In the genomic region with DNA sequence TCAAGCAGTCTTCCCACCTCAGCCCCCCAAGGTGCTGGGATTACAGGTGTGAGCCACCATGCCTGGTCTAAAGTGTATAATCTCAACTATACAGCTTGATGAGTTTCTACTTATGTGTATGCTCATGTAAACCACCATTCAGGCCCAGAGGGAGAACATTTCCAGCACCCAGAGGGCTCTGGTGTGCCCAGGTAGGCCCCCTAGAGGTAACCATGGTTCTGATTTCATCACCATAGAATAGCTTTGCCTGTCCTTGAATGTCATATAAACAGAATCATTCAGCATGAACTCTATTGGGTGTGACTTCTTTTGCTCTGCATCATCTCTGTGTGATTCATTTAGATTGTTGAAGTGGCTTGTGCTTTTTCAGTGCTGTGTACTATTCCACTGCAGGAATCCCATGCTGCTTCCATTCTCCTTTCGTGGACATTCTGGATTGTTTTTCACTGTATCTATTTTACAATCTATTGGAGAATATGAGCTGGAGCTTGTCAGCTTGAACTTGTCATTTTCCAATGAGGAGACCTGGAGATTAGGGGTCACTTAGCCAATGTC, we compare ENCODE assay signal across 2 cellular contexts.
TF ChIP-seq lines count a peak whose summit lies in the region.

No MANE protein-coding gene starts in this region.

TF ChIP-seq in HCT116, 20 proteins besides CTCF, POLR2A, EP300 and RAD21:
- TF ChIP-seq CEBPB (IDR thresholded peaks at IDR 0.05; ENCODE audit: low read depth) (0 out of 2 replicates have a peak, but pooled peaks have one; percentile 15), SRF (IDR thresholded peaks at IDR 0.05; ENCODE audit: low read depth) (no peak), CBX3 (IDR thresholded peaks at IDR 0.05; ENCODE audit: low read depth) (0 out of 2 replicates have a peak, but pooled peaks have one; percentile 12)
TF ChIP-seq in HCT116: peak in this region for 2.

TF ChIP-seq in K562, 482 proteins besides CTCF, POLR2A, EP300 and RAD21:
- TF ChIP-seq BCOR (IDR thresholded peaks at IDR 0.05): peak; percentile 37; the same call in 1 of the 2 replicates
- no peak for TF ChIP-seq PKNOX1 (IDR thresholded peaks at IDR 0.05)
- TF ChIP-seq CBFA2T2 (conservative IDR thresholded peaks at IDR 0.05): no peak
- no peak for TF ChIP-seq ZNF232 (CRISPR knock-in tag; IDR thresholded peaks at IDR 0.05)
- TF ChIP-seq ADNP (tag; IDR thresholded peaks at IDR 0.05): 0 out of 2 replicates have a peak, but pooled peaks have one; percentile 15
- TF ChIP-seq, protein P1, sequence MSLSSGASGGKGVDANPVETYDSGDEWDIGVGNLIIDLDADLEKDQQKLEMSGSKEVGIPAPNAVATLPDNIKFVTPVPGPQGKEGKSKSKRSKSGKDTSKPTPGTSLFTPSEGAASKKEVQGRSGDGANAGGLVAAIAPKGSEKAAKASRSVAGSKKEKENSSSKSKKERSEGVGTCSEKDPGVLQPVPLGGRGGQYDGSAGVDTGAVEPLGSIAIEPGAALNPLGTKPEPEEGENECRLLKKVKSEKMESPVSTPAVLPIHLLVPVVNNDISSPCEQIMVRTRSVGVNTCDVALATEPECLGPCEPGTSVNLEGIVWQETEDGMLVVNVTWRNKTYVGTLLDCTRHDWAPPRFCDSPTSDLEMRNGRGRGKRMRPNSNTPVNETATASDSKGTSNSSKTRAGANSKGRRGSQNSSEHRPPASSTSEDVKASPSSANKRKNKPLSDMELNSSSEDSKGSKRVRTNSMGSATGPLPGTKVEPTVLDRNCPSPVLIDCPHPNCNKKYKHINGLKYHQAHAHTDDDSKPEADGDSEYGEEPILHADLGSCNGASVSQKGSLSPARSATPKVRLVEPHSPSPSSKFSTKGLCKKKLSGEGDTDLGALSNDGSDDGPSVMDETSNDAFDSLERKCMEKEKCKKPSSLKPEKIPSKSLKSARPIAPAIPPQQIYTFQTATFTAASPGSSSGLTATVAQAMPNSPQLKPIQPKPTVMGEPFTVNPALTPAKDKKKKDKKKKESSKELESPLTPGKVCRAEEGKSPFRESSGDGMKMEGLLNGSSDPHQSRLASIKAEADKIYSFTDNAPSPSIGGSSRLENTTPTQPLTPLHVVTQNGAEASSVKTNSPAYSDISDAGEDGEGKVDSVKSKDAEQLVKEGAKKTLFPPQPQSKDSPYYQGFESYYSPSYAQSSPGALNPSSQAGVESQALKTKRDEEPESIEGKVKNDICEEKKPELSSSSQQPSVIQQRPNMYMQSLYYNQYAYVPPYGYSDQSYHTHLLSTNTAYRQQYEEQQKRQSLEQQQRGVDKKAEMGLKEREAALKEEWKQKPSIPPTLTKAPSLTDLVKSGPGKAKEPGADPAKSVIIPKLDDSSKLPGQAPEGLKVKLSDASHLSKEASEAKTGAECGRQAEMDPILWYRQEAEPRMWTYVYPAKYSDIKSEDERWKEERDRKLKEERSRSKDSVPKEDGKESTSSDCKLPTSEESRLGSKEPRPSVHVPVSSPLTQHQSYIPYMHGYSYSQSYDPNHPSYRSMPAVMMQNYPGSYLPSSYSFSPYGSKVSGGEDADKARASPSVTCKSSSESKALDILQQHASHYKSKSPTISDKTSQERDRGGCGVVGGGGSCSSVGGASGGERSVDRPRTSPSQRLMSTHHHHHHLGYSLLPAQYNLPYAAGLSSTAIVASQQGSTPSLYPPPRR (CRISPR knock-in tag; IDR thresholded peaks at IDR 0.05; ENCODE audit: borderline replicate concordance): no peak
- TF ChIP-seq SMARCA5 (IDR thresholded peaks at IDR 0.05): peak; percentile 36; the same call in 1 of the 2 replicates
- TF ChIP-seq TCF7L2 (IDR thresholded peaks at IDR 0.05; ENCODE audit: low read depth, low read length): no peak
- no peak for TF ChIP-seq LEF1 (IDR thresholded peaks at IDR 0.05)
- no peak for TF ChIP-seq E4F1 (CRISPR knock-in tag; IDR thresholded peaks at IDR 0.05; ENCODE audit: borderline replicate concordance)
- TF ChIP-seq RBM25 (IDR thresholded peaks at IDR 0.05; ENCODE audit: low read depth, low read length, severe bottlenecking): peak; percentile 92
- TF ChIP-seq HNRNPL (IDR thresholded peaks at IDR 0.05; ENCODE audit: low read depth, low read length): no peak
- TF ChIP-seq ZNF408 (CRISPR knock-in tag; IDR thresholded peaks at IDR 0.05; ENCODE audit: low read depth): no peak
- peak; percentile 99 for TF ChIP-seq ZNF146 (CRISPR knock-in tag; IDR thresholded peaks at IDR 0.05; ENCODE audit: unreplicated experiment)
- TF ChIP-seq SUPT5H (IDR thresholded peaks at IDR 0.05): no peak
- no peak for TF ChIP-seq REST (CRISPR knock-in tag; IDR thresholded peaks at IDR 0.05; ENCODE audit: low read depth)
- TF ChIP-seq FOXK1 (CRISPR knock-in tag; IDR thresholded peaks at IDR 0.05; ENCODE audit: borderline replicate concordance): no peak
TF ChIP-seq in K562: peak in this region for 5.
